ENCODE assay signal across 8 cellular contexts in the genomic region with DNA sequence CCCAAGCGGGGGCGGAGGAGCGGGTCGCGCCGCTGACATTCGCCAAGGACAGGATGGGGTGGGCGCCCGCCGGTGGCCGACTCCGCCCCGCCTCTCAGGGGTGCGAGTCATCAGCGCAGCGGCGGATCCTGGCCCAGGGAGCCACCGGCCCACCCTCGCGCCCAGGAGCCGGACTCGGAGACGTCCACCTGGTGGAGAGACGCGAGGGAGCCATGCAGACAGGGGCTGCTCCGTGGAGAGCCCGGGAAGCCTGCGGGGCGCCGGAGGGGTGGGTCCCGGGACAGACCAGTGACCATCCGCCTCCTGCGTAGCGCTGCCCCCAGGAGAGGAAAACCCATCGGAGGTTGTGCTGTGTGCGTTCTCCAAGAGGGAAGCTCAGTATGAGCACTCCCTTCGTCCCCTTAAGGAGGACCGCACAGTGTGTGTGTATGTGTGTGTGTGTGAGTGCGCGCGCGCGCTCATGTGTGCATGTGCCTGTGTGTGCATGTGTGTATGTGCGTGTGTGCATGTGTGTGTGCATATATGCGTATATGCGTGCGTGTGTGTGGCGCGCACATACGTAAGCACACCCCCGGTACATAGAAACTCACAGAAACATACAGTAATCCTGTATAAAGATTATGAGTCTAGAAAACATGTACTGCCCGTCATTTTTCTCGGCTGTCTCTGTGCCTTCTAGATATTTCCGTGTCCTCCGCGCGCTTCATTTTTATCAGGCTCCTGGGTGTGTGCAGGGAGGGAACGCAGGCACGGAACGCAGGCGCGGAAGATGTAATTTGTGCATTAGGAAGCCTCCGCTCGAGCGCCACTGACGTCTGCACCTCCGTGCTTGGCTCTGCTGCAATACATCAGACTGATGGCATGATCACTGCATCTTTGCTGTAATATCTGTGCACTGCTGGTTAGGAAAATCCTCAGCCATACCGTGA.
DNase-seq lines count a peak whose midpoint lies in the region; ATAC-seq and TF ChIP-seq lines count a peak whose summit lies in the region.

No MANE protein-coding gene starts in this region.

- peaks cover 64% of the 10 kb centered on the region for H3K27me3 ChIP-seq in NT2/D1 (ENCODE audit: insufficient read depth, insufficient read length)

- no peaks in the 10 kb centered on the region for H3K4me1 ChIP-seq in NT2/D1 (ENCODE audit: insufficient read depth, insufficient read length)

- ATAC-seq in GM18909 (IDR thresholded peaks at IDR 0.05; ENCODE audit: poor library complexity, unreplicated experiment) = no peak

- H3K9me3 ChIP-seq in NT2/D1 (ENCODE audit: insufficient read depth, low read length) = no peaks in the 10 kb centered on the region

- TF ChIP-seq CTCF in AG09309 (IDR thresholded peaks at IDR 0.05; ENCODE audit: control insufficient read depth, insufficient read depth, low read depth, low read length, missing control alignments) = no peak
- TF ChIP-seq CTCF in foreskin fibroblast (IDR thresholded peaks at IDR 0.05; ENCODE audit: low read depth, low read length) = no peak

- H3K4me3 ChIP-seq in AG09309 (ENCODE audit: control insufficient read depth, low read depth, low read length) (peak overlapping the region; percentile 14; the same call in 1 of the 2 replicates), NT2/D1 (ENCODE audit: insufficient read length, low read depth) (peak overlapping the region; percentile 50), foreskin fibroblast (ENCODE audit: low read depth in 1 of 2, low read length in 2 of 2) (peak overlapping the region; percentile 30 to 36)

- DNase-seq in AG09309 (ENCODE audit: low read depth) (no peak), NT2/D1 (ENCODE audit: low read depth, low spot score) (no peak), foreskin fibroblast (peak in 1 of 2 donors; percentile 58), occipital lobe (lab: John Stamatoyannopoulos, UW) (peak; percentile 54), COR-L47 (lab: John Stamatoyannopoulos, UW) (no peak), NCI-H1694 (lab: John Stamatoyannopoulos, UW) (no peak)
- no peak for DNase-seq in stimulated activated CD4-positive, alpha-beta T cell treated with anti-CD3 and anti-CD28 coated beads, Interleukin-4, amount 100 ng/mL, for 1 hour

- peak overlapping the region; percentile 56 for H3K9ac ChIP-seq in NT2/D1 (ENCODE audit: insufficient read length, low read depth)

- no peaks in the 10 kb centered on the region for H3K36me3 ChIP-seq in NT2/D1 (ENCODE audit: insufficient read depth, insufficient read length, low read length)
